In the genomic region with DNA sequence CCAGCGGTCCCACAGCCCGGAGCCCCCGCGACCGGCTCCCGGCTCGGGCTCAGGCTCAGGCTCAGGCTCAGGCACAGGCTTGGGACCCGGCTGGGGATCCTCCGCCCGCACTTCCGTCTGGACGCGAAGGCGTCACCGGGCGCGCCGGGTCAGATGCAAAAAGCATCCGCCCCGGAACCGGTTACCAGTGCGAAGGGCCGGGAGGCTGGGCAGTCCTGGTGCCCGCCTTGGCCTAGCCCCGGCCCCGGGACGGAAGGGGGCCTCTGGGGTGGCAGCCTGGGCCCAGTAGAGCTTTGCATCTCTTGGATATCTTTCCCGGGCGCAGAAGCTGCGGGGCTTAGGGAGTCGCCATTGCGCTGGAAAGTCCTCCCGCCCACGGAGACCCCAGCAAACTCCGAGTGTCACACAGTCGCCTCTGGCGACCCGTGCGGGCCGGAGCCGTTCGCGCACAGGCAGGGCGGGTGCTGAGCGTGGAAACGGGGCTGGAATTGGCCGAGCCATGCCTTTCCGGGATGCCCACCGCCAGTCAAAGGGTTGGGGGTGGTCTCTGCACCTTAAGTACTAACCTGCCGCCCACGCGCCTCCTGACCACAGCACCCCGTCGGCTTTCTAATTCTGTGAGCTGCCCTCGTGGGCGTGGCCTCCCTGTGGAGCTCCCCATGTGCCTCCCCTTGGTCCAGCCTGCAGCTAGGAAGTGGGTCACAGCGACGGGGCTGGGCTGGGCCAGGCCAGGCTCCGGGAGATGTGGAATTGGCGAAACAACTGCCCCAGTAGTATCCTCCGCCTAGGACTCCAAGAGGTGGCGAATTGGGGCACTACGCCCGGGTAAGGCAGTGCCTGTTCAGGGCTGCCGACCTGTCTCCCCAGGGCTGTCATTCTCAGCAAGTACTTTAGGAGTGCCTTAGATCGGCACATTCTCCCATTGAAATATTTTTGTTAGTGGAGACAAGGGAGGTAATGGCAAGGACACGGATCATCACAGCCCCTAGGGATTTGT, we compare ENCODE assay signal across 8 cellular contexts. TPM values are rescaled to one million over a fixed set of nuclear protein-coding genes. Genes with fewer than 3 reads are reported as not detected.
A peak's percentile ranks its signal among the peaks of the same experiment; 100 is the strongest.
DNase-seq lines count a peak whose midpoint lies in the region; ATAC-seq and TF ChIP-seq lines count a peak whose summit lies in the region.

A gene (minus strand): TSS at position 119 of the 997 bp plus-strand sequence. CDS start 129 bp downstream, outside the sequence.

- H2AFZ ChIP-seq in OCI-LY3 (ENCODE audit: low read depth, low read length): peak within 1 kb of the TSS; percentile 71

- H3K36me3 ChIP-seq in OCI-LY3 (replicated peaks; ENCODE audit: low read depth, low read length): no peaks in the 10 kb centered on the region

- H4K20me1 ChIP-seq in OCI-LY3 (ENCODE audit: insufficient read depth, low read length): no peaks in the 10 kb centered on the region

- H3K4me3 ChIP-seq in OCI-LY3 (ENCODE audit: low read length) (peak within 1 kb of the TSS; percentile 83), epithelial cell of esophagus (ENCODE audit: low read length) (peak within 1 kb of the TSS; percentile 87), mononuclear cell (ENCODE audit: low read length) (peak within 1 kb of the TSS; percentile 88)

- H3K9ac ChIP-seq in OCI-LY3 (ENCODE audit: low read length): peak within 1 kb of the TSS; percentile 85

- peak; percentile 72 for ATAC-seq in GM21360 (IDR thresholded peaks at IDR 0.05; ENCODE audit: unreplicated experiment)

- H3K9me3 ChIP-seq in OCI-LY3 (ENCODE audit: insufficient read depth, low read length): no peaks in the 10 kb centered on the region
- no peaks in the 10 kb centered on the region for H3K9me3 ChIP-seq in mononuclear cell (ENCODE audit: low read depth, low read length)

- peak within 1 kb of the TSS; percentile 92 for H3K4me2 ChIP-seq in OCI-LY3 (ENCODE audit: low read length)

- H3K27ac ChIP-seq in OCI-LY3 (ENCODE audit: low read length): peak within 1 kb of the TSS; percentile 63

- H3K79me2 ChIP-seq in OCI-LY3 (ENCODE audit: low read length): peaks cover 39% of the 10 kb centered on the region

- H3K4me1 ChIP-seq in OCI-LY3 (ENCODE audit: low read length) (peaks cover 16% of the 10 kb centered on the region), mononuclear cell (ENCODE audit: insufficient read depth, low read length) (peaks cover 27% of the 10 kb centered on the region)

- TF ChIP-seq CTCF in OCI-LY3 (IDR thresholded peaks at IDR 0.05; ENCODE audit: low read depth, low read length) (no peak), epithelial cell of esophagus (IDR thresholded peaks at IDR 0.05; ENCODE audit: insufficient read depth, low read depth, low read length, missing control alignments) (no peak)

- peak; percentile 91 for DNase-seq in D341Med (ENCODE audit: low spot score)
- DNase-seq in HT-29 (ENCODE audit: low spot score): peak; percentile 96
- DNase-seq in activated T-cell treated with anti-CD3 and anti-CD28 coated beads for 4 hours: peak; percentile 53
- peak; percentile 91 for DNase-seq in epithelial cell of esophagus (ENCODE audit: low read depth)
- DNase-seq in stimulated activated CD8-positive, alpha-beta memory T cell treated with anti-CD3 and anti-CD28 coated beads, Interleukin-2, amount 100 ng/mL, for 48 hours (ENCODE audit: low read depth in 2 of 2): peak; percentile 82 to 86

- no peaks in the 10 kb centered on the region for H3K27me3 ChIP-seq in OCI-LY3 (ENCODE audit: low read depth, low read length)
- no peaks in the 10 kb centered on the region for H3K27me3 ChIP-seq in mononuclear cell (ENCODE audit: insufficient read depth, low read length)

RNA-seq across cellular contexts. Expression of the gene that starts here (rescaled TPM):
- 23.5 and 24.4 TPM in 2 replicates for total RNA-seq in HT-29 (2014; rRNA removed; shearing (Covaris generic))
- 40.9 TPM for total RNA-seq in mononuclear cell

Comparison
In these comparisons a context has a peak if more than half of its experiments do, and no peak if none do; other contexts are left out.
1. Peak in every context shown above with its lines: DNase-seq, ATAC-seq, H3K4me3 ChIP-seq and H3K27ac ChIP-seq.